In the genomic region with DNA sequence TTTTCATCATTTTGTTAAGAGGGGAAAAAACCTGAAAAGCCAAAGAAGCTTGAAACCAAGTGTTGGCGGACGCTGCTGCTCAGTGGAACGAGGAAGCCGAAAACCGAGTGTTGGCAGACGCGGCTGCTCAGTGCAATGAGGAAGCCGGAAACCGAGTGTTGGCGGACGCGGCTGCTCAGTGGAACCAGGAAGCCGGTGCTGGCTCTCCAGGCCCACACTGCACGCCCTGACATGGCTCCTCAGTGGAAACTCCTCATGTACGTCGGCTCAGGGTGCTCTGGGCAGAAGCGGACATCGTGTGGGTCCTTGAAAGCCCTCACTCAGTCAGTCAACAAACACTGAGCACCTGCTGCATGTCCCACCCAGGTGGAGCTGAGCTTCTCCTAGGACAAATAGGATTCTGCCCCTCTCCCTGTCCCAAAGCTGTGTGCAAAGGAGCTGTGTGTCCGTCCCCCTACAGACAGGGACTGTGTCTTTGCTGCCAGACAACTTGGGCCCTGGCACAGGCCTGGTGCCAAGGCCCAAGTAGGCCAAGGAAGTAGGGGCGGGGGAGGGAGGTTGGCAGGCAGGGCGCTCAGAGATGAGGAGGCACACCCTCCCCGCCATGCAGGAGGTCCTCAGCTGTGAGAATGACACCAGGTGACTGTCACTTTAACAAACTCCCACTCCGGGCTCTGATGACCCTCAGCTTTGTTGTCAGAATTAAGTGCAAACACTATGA, we compare ENCODE assay signal across 15 cellular contexts. TPM values are rescaled to one million over a fixed set of nuclear protein-coding genes. Genes with fewer than 3 reads are reported as not detected.
A peak's percentile ranks its signal among the peaks of the same experiment; 100 is the strongest.
DNase-seq lines count a peak whose midpoint lies in the region; ATAC-seq and TF ChIP-seq lines count a peak whose summit lies in the region.
"Had no signal": no experiment of that assay in that cellular context is flagged by ENCODE, and none has a peak within 500 bp of the region (broad histone marks: within the 10 kb centered on the region; RNA-seq: fewer than 3 reads in every experiment).

No MANE protein-coding gene starts in this region.

- peak overlapping the region in 3 of 7 donors; percentile 5 to 73 (median 30) for H3K27ac Mint-ChIP-seq in CD4-positive, alpha-beta memory T cell
- H3K27ac Mint-ChIP-seq in H9 = peak overlapping the region in 2 of 3 experiments; percentile 35 to 69; a peak in 3 of 7 replicates
- H3K27ac Mint-ChIP-seq in activated T-helper 17 cell treated with anti-CD3 and anti-CD28 coated beads, Interleukin-2, amount 50 U/mL, for 72 hours = no peak overlapping the region
- no peak overlapping the region for H3K27ac Mint-ChIP-seq in HFFc6
- H3K27ac Mint-ChIP-seq: natural killer cell had no signal

- H4K8ac ChIP-seq in H9 (replicated peaks; ENCODE audit: insufficient read length, low read depth, low read length) = no peak overlapping the region

- H3K9ac ChIP-seq in H9 (ENCODE audit: extremely low read depth, insufficient read length, low read length) = no peak overlapping the region

- H3K23me2 ChIP-seq in H9 (ENCODE audit: insufficient read length, low read depth, low read length, poor library complexity, severe bottlenecking) = no peaks in the 10 kb centered on the region

- no peak overlapping the region for H2BK5ac ChIP-seq in H9 (ENCODE audit: insufficient read length, low read length)

- H3K4ac ChIP-seq in H9 (ENCODE audit: low read depth, low read length) = no peak overlapping the region

- no peak overlapping the region for H3K18ac ChIP-seq in H9 (ENCODE audit: insufficient read length, low read depth, low read length)

- no peak overlapping the region for H3K4me2 ChIP-seq in H9 (ENCODE audit: insufficient read depth, insufficient read length, low read length)
- H3K4me2 ChIP-seq: PC-9 had no signal

- peak overlapping the region in 6 of 8 donors; percentile 3 to 66 (median 26) for H3K4me3 Mint-ChIP-seq in CD4-positive, alpha-beta memory T cell
- H3K4me3 Mint-ChIP-seq in H9 (no peak overlapping the region), HFFc6 (no peak overlapping the region)
- H3K4me3 Mint-ChIP-seq in activated T-helper 17 cell treated with anti-CD3 and anti-CD28 coated beads, Interleukin-2, amount 50 U/mL, for 72 hours = no peak overlapping the region
- H3K4me3 Mint-ChIP-seq: natural killer cell had no signal

- no peak overlapping the region for H2AK5ac ChIP-seq in H9 (ENCODE audit: insufficient read length, low read length)

- TF ChIP-seq CTCF in H9 (conservative IDR thresholded peaks at IDR 0.05) (no peak), mucosa of descending colon (IDR thresholded peaks at IDR 0.05) (no peak), HFFc6 (IDR thresholded peaks at IDR 0.05) (no peak), uterus (IDR thresholded peaks at IDR 0.05) (no peak)

- H4K5ac ChIP-seq in H9 (ENCODE audit: insufficient read length, low read depth, low read length) = no peak overlapping the region

- no peak overlapping the region for H3K23ac ChIP-seq in H9 (ENCODE audit: insufficient read length, low read depth, low read length)

- ATAC-seq in activated T-helper 17 cell treated with anti-CD3 and anti-CD28 coated beads, Interleukin-2, amount 50 U/mL, for 72 hours (replicated peaks) = peak; percentile 72
- peak; percentile 79 for ATAC-seq in mucosa of descending colon
- ATAC-seq in GM21381 (IDR thresholded peaks at IDR 0.05; ENCODE audit: unreplicated experiment) = no peak

- H4K20me1 ChIP-seq in H9 (ENCODE audit: control insufficient read depth, insufficient read depth, insufficient read length) = peaks cover 3% of the 10 kb centered on the region

- no peak for TF ChIP-seq POLR2A in uterus (IDR thresholded peaks at IDR 0.05)

- H3K27ac ChIP-seq in CD4-positive, alpha-beta memory T cell (ENCODE audit: low read depth, low read length) = no peak overlapping the region
- H3K27ac ChIP-seq in H9 (ENCODE audit: insufficient read length, low read depth, low read length) = no peak overlapping the region
- no peak overlapping the region for H3K27ac ChIP-seq in uterus
- H3K27ac ChIP-seq: PC-9 had no signal

- H3K56ac ChIP-seq in H9 (ENCODE audit: insufficient read length, low read depth, low read length) = no peak overlapping the region

- H3K79me1 ChIP-seq in H9 (ENCODE audit: insufficient read depth, low read depth, low read length, poor library complexity, severe bottlenecking) = peaks cover 14% of the 10 kb centered on the region

- no peak overlapping the region for H3K4me3 ChIP-seq in CD4-positive, alpha-beta memory T cell (ENCODE audit: low read length in 2 of 2)
- H3K4me3 ChIP-seq in mucosa of descending colon (no peak overlapping the region), uterus (no peak overlapping the region)
- H3K4me3 ChIP-seq: HAP-1, PC-9 had no signal

- no peaks in the 10 kb centered on the region for H3K36me3 ChIP-seq in CD4-positive, alpha-beta memory T cell (ENCODE audit: insufficient read depth, low read length)
- H3K36me3 ChIP-seq in mucosa of descending colon (ENCODE audit: low read depth) = no peaks in the 10 kb centered on the region
- H3K36me3 ChIP-seq in uterus = no peaks in the 10 kb centered on the region
- H3K36me3 ChIP-seq: HAP-1 had no signal

- peaks cover 6% of the 10 kb centered on the region; the same call in 1 of the 2 replicates for H3K79me2 ChIP-seq in H9 (ENCODE audit: insufficient read depth, low read length)

- H3K27me3 Mint-ChIP-seq in CD4-positive, alpha-beta memory T cell = peaks cover 10 to 21% of the 10 kb centered on the region in 2 donors
- no peaks in the 10 kb centered on the region for H3K27me3 Mint-ChIP-seq in H9 (ENCODE audit: low read depth)
- H3K27me3 Mint-ChIP-seq in activated T-helper 17 cell treated with anti-CD3 and anti-CD28 coated beads, Interleukin-2, amount 50 U/mL, for 72 hours = peaks cover 20% of the 10 kb centered on the region
- H3K27me3 Mint-ChIP-seq in HFFc6 (ENCODE audit: insufficient read depth) = peaks cover 32% of the 10 kb centered on the region

- H3K36me3 Mint-ChIP-seq in CD4-positive, alpha-beta memory T cell = no peaks in the 10 kb centered on the region
- H3K36me3 Mint-ChIP-seq in H9 (ENCODE audit: insufficient read depth in 1 of 3, low read depth in 3 of 3) (peaks cover 11 to 36% (median 35%) of the 10 kb centered on the region in 3 experiments; a peak in 6 of 7 replicates), HFFc6 (ENCODE audit: low read depth) (no peaks in the 10 kb centered on the region)
- H3K36me3 Mint-ChIP-seq in activated T-helper 17 cell treated with anti-CD3 and anti-CD28 coated beads, Interleukin-2, amount 50 U/mL, for 72 hours (ENCODE audit: low read depth) = no peaks in the 10 kb centered on the region
- H3K36me3 Mint-ChIP-seq: natural killer cell had no signal

- H2BK15ac ChIP-seq in H9 (ENCODE audit: low read depth, low read length) = no peak overlapping the region

- peaks cover 0 to 2% (median 0%) of the 10 kb centered on the region in 4 donors for H3K4me1 Mint-ChIP-seq in CD4-positive, alpha-beta memory T cell
- H3K4me1 Mint-ChIP-seq in H9 = peaks cover 44 to 57% of the 10 kb centered on the region in 2 experiments
- peaks cover 3% of the 10 kb centered on the region for H3K4me1 Mint-ChIP-seq in activated T-helper 17 cell treated with anti-CD3 and anti-CD28 coated beads, Interleukin-2, amount 50 U/mL, for 72 hours
- no peaks in the 10 kb centered on the region for H3K4me1 Mint-ChIP-seq in HFFc6 (ENCODE audit: low read depth)
- H3K4me1 Mint-ChIP-seq: natural killer cell had no signal

- H3T11ph ChIP-seq in H9 (ENCODE audit: low read length) = no peak overlapping the region

- POLR2A ChIA-PET in CD4-positive, alpha-beta memory T cell (lab: Charles Lee; ENCODE audit: partially characterized antibody) = no interaction called here

- H2AFZ ChIP-seq in H9 (ENCODE audit: low read length) = no peak overlapping the region
- H2AFZ ChIP-seq: PC-9 had no signal

- H2BK12ac ChIP-seq in H9 (ENCODE audit: insufficient read length, low read depth, low read length) = no peak overlapping the region

- WGBS in H9 (ENCODE audit: extremely low coverage, insufficient read length, low lambda C conversion rate) = no CpG with 5 or more reads among the region's 23 CpGs

- H3K14ac ChIP-seq in H9 (ENCODE audit: insufficient read depth, low read length) = no peak overlapping the region; the same call in 1 of the 2 replicates

- CTCF ChIA-PET in CD4-positive, alpha-beta memory T cell (lab: Charles Lee; ENCODE audit: partially characterized antibody) = no interaction called here

- intact Hi-C loops in CD4-positive, alpha-beta memory T cell (cut with micrococcal nuclease) = no loop called here
- intact Hi-C loops in mucosa of descending colon (cut with DNase I, micrococcal nuclease) = no loop called here
- intact Hi-C loops in uterus (cut with DNase I; ENCODE audit: low total_unique reads) = no loop called here

- peak in 1 of 5 donors; percentile 20 for DNase-seq in CD4-positive, alpha-beta memory T cell
- DNase-seq in H9 (no peak), mucosa of descending colon (peak; percentile 9 to 69 (median 42)), NCI-H526 (lab: John Stamatoyannopoulos, UW) (no peak), HFFc6 (no peak), uterus (no peak)
- DNase-seq: KBM-7, natural killer cell, NCI-H2107, PC-9, small intestine, T1000 had no signal

- no peak overlapping the region for H2BK20ac ChIP-seq in H9 (ENCODE audit: low read depth, low read length, poor library complexity, severe bottlenecking)

- no peak overlapping the region for H4K91ac ChIP-seq in H9 (ENCODE audit: insufficient read length, low read depth, low read length)

- no peak overlapping the region for H2BK120ac ChIP-seq in H9 (ENCODE audit: low read depth, low read length, poor library complexity, severe bottlenecking)

- H3K9me3 Mint-ChIP-seq in CD4-positive, alpha-beta memory T cell = peaks cover 0 to 3% (median 0%) of the 10 kb centered on the region in 8 donors
- H3K9me3 Mint-ChIP-seq in H9 (no peaks in the 10 kb centered on the region), HFFc6 (no peaks in the 10 kb centered on the region)
- H3K9me3 Mint-ChIP-seq in activated T-helper 17 cell treated with anti-CD3 and anti-CD28 coated beads, Interleukin-2, amount 50 U/mL, for 72 hours = no peaks in the 10 kb centered on the region
- H3K9me3 Mint-ChIP-seq: natural killer cell had no signal

- H3K4me1 ChIP-seq in CD4-positive, alpha-beta memory T cell (ENCODE audit: insufficient read depth, low read length) = no peaks in the 10 kb centered on the region
- H3K4me1 ChIP-seq in H9 (ENCODE audit: insufficient read depth, low read length) (no peaks in the 10 kb centered on the region; the same call in 1 of the 2 replicates), mucosa of descending colon (ENCODE audit: low read depth) (no peaks in the 10 kb centered on the region), uterus (no peaks in the 10 kb centered on the region)
- H3K4me1 ChIP-seq: HAP-1 had no signal

- H3K27me3 ChIP-seq in CD4-positive, alpha-beta memory T cell (ENCODE audit: insufficient read depth, low read length) = no peaks in the 10 kb centered on the region
- no peaks in the 10 kb centered on the region for H3K27me3 ChIP-seq in H9 (ENCODE audit: insufficient read depth, low read length)
- no peaks in the 10 kb centered on the region for H3K27me3 ChIP-seq in uterus

- H3K9me3 ChIP-seq in CD4-positive, alpha-beta memory T cell (ENCODE audit: control insufficient read depth in 1 of 2, low read length in 2 of 2) = no peaks in the 10 kb centered on the region
- H3K9me3 ChIP-seq in H9 (ENCODE audit: control insufficient read depth, low read depth, low read length) (no peaks in the 10 kb centered on the region), mucosa of descending colon (no peaks in the 10 kb centered on the region), uterus (no peaks in the 10 kb centered on the region)
- H3K9me3 ChIP-seq: HAP-1 had no signal

RNA-seq across cellular contexts. Expression of gene PHF21B, which starts 37.3 kb away (rescaled TPM):
- total RNA-seq in CD4-positive, alpha-beta memory T cell = not detected
- not detected for polyA plus RNA-seq in CD4-positive, alpha-beta memory T cell
- total RNA-seq in H9 (2021) (54.3 and 60.3 TPM in 2 replicates), mucosa of descending colon (under 1 TPM in 1 of 3 donors, not detected in 2; 0.41 TPM), uterus (10 to 100 TPM in 1 of 4 donors, 1 to 10 TPM in 1, under 1 TPM in 2; under 0.01 to 11.9 (median 2.9) TPM)
- total RNA-seq in activated T-helper 17 cell treated with anti-CD3 and anti-CD28 coated beads, Interleukin-2, amount 50 U/mL, for 72 hours = not detected
- not detected for total RNA-seq in HFFc6 (2021; fragmentation: NEBNext Ultra II Directional; extraction: Animal tissue kit (Norgen Biotek cat#: 25700))
- total RNA-seq: natural killer cell, PC-9 had no signal

Comparison
In these comparisons a context has a peak if more than half of its experiments do, and no peak if none do; other contexts are left out.
1. DNase-seq: peak in mucosa of descending colon (3 of 3); none in H9 (single experiment), NCI-H526 (0 of 2), HFFc6 (single experiment) and uterus (0 of 2).
2. H3K27ac Mint-ChIP-seq: peak in H9 (2 of 3); none in activated T-helper 17 cell treated with anti-CD3 and anti-CD28 coated beads, Interleukin-2, amount 50 U/mL, for 72 hours (single experiment) and HFFc6 (single experiment).
3. H3K4me3 Mint-ChIP-seq: peak in CD4-positive, alpha-beta memory T cell (6 of 8); none in H9 (0 of 2), activated T-helper 17 cell treated with anti-CD3 and anti-CD28 coated beads, Interleukin-2, amount 50 U/mL, for 72 hours (single experiment) and HFFc6 (single experiment).